In genomic region chr10:116464257-116464656, GRCh38 we compare ENCODE assay signal across 17 cellular contexts. TPM values are rescaled to one million over a fixed set of nuclear protein-coding genes. Genes with fewer than 3 reads are reported as not detected.
DNase-seq lines count a peak whose midpoint lies in the region; ATAC-seq and TF ChIP-seq lines count a peak whose summit lies in the region.
"Had no signal": no experiment of that assay in that cellular context is flagged by ENCODE, and none has a peak within 500 bp of the region (broad histone marks: within the 10 kb centered on the region; RNA-seq: fewer than 3 reads in every experiment).

No MANE protein-coding gene starts in this region.

- no peak overlapping the region for H3K23ac ChIP-seq in neuronal stem cell (ENCODE audit: low read depth, low read length, poor library complexity)

- intact Hi-C loops in body of pancreas (cut with DNase I) (no loop called here), upper lobe of right lung (cut with DNase I) (no loop called here)

- H3K9me3 ChIP-seq in body of pancreas (no peaks in the 10 kb centered on the region), neuronal stem cell (replicated peaks in 1 of 2; ENCODE audit: control insufficient read depth in 2 of 2, insufficient read depth in 1 of 2, low read depth in 1 of 2, low read length in 2 of 2) (no peaks in the 10 kb centered on the region), upper lobe of right lung (no peaks in the 10 kb centered on the region)

- peak; percentile 7 for DNase-seq in NCI-H510A treated with DMSO at 0.1 percent for 48 hours (lab: John Stamatoyannopoulos, UW)
- no peak for DNase-seq in NCI-H510A (lab: John Stamatoyannopoulos, UW)
- peak; percentile 64 to 90 (median 80) for DNase-seq in body of pancreas
- DNase-seq in neuronal stem cell (ENCODE audit: low spot score): no peak
- no peak for DNase-seq in upper lobe of right lung
- no peak for DNase-seq in brain microvascular endothelial cell
- no peak for DNase-seq in activated gamma-delta T cell treated with Interleukin-2 at 50 U/mL for 16 hours
- DNase-seq in CD1c-positive myeloid dendritic cell (ENCODE audit: extremely low spot score): no peak
- DNase-seq: 8988T; CD8-positive, alpha-beta T cell; COR-L47; DMS153; GM23248; H7; IMR-90 had no signal

- H2BK15ac ChIP-seq in neuronal stem cell (ENCODE audit: low read length): no peak overlapping the region

- no peak overlapping the region for H2BK120ac ChIP-seq in neuronal stem cell (ENCODE audit: low read depth, low read length)

- H2BK12ac ChIP-seq in neuronal stem cell (ENCODE audit: low read length): no peak overlapping the region

- no peak for TF ChIP-seq POLR2A in body of pancreas (IDR thresholded peaks at IDR 0.05)

- H3K36me3 ChIP-seq in body of pancreas (replicated peaks in 1 of 2; ENCODE audit: insufficient read depth in 1 of 2, low read depth in 2 of 2) (no peaks in the 10 kb centered on the region), neuronal stem cell (replicated peaks in 1 of 2; ENCODE audit: control insufficient read depth in 2 of 2, insufficient read depth in 2 of 2, low read length in 2 of 2) (no peaks in the 10 kb centered on the region), upper lobe of right lung (no peaks in the 10 kb centered on the region), brain microvascular endothelial cell (replicated peaks) (no peaks in the 10 kb centered on the region)

- no peak for TF ChIP-seq CTCF in body of pancreas (IDR thresholded peaks at IDR 0.05)
- TF ChIP-seq CTCF in upper lobe of right lung (IDR thresholded peaks at IDR 0.05): no peak
- no peak for TF ChIP-seq CTCF in brain microvascular endothelial cell (IDR thresholded peaks at IDR 0.05; ENCODE audit: low read depth, low read length, missing control alignments)

- H3K27ac ChIP-seq in body of pancreas (no peak overlapping the region), neuronal stem cell (replicated peaks; ENCODE audit: low read length) (no peak overlapping the region), upper lobe of right lung (no peak overlapping the region), brain microvascular endothelial cell (no peak overlapping the region)
- H3K27ac ChIP-seq: C4-2B, GM23248 had no signal

- no peak overlapping the region for H3K4ac ChIP-seq in neuronal stem cell (ENCODE audit: low read length)

- H3K27me3 ChIP-seq in body of pancreas (no peaks in the 10 kb centered on the region), neuronal stem cell (ENCODE audit: control insufficient read depth in 3 of 3, insufficient read depth in 3 of 3, low read depth in 1 of 3, low read length in 3 of 3) (no peaks in the 10 kb centered on the region), upper lobe of right lung (no peaks in the 10 kb centered on the region), brain microvascular endothelial cell (replicated peaks) (no peaks in the 10 kb centered on the region)

- ATAC-seq in body of pancreas (peak; percentile 84), upper lobe of right lung (peak; percentile 29)
- ATAC-seq: CD8-positive, alpha-beta T cell had no signal

- H2AFZ ChIP-seq in neuronal stem cell (ENCODE audit: low read length): no peak overlapping the region
- H2AFZ ChIP-seq: GM23248 had no signal

- no peak overlapping the region for H4K91ac ChIP-seq in neuronal stem cell (ENCODE audit: low read depth, low read length, poor library complexity)

- H2AK5ac ChIP-seq in neuronal stem cell (ENCODE audit: low read depth, low read length): no peak overlapping the region

- no peak overlapping the region for H3K4me2 ChIP-seq in neuronal stem cell (ENCODE audit: insufficient read depth, low read length, poor library complexity, severe bottlenecking)

- H3K14ac ChIP-seq in neuronal stem cell (ENCODE audit: low read length): no peak overlapping the region

- H3K79me1 ChIP-seq in neuronal stem cell (ENCODE audit: low read depth, low read length): no peaks in the 10 kb centered on the region

- H4K8ac ChIP-seq in neuronal stem cell (ENCODE audit: low read depth, low read length): no peak overlapping the region

- H3K4me3 ChIP-seq in body of pancreas (no peak overlapping the region), neuronal stem cell (ENCODE audit: low read length in 2 of 2) (no peak overlapping the region), upper lobe of right lung (no peak overlapping the region), brain microvascular endothelial cell (ENCODE audit: low read depth, low read length) (no peak overlapping the region)
- H3K4me3 ChIP-seq: GM23248 had no signal

- WGBS in body of pancreas, 2 donors: 0 to 17% methylated on average over 1 to 2 of the region's 2 CpGs
- no CpG with 5 or more reads among the region's 2 CpGs for WGBS in neuronal stem cell (ENCODE audit: extremely low coverage in 2 of 2, insufficient read length in 2 of 2, insufficient replicate concordance in 1 of 2), 2 donors

- in situ Hi-C loops in brain microvascular endothelial cell (cut with HindIII; ENCODE audit: low pct_ligation_motif_present, low sequenced_read_pairs): no loop called here

- H2BK5ac ChIP-seq in neuronal stem cell (ENCODE audit: low read length): no peak overlapping the region

- H3K18ac ChIP-seq in neuronal stem cell (ENCODE audit: low read length): peak overlapping the region; percentile 9

- no peak overlapping the region for H3K9ac ChIP-seq in neuronal stem cell (ENCODE audit: low read depth, low read length, poor library complexity)
- H3K9ac ChIP-seq: GM23248 had no signal

- peaks cover 19% of the 10 kb centered on the region for H3K4me1 ChIP-seq in body of pancreas
- no peaks in the 10 kb centered on the region for H3K4me1 ChIP-seq in neuronal stem cell (ENCODE audit: control insufficient read depth in 2 of 2, insufficient read depth in 1 of 2, low read depth in 1 of 2, low read length in 2 of 2)
- no peaks in the 10 kb centered on the region for H3K4me1 ChIP-seq in upper lobe of right lung

RNA-seq across cellular contexts. Expression of gene PNLIPRP3, which starts 36.6 kb away (rescaled TPM):
- total RNA-seq in body of pancreas (not detected), upper lobe of right lung (0.20 TPM)
- polyA plus RNA-seq in neuronal stem cell (2013, experiment 1 of 2): not detected
- polyA plus RNA-seq in neuronal stem cell (2013, experiment 2 of 2): not detected
- total RNA-seq: CD8-positive, alpha-beta T cell; GM23248; H7; HT-29; IMR-90 had no signal
- polyA plus RNA-seq: GM23248, IMR-90 had no signal

Comparison
In these comparisons a context has a peak if more than half of its experiments do, and no peak if none do; other contexts are left out.
1. DNase-seq: peak in NCI-H510A treated with DMSO at 0.1 percent for 48 hours (single experiment) and body of pancreas (4 of 4); none in NCI-H510A (single experiment), neuronal stem cell (single experiment), upper lobe of right lung (single experiment), brain microvascular endothelial cell (single experiment), activated gamma-delta T cell treated with Interleukin-2 at 50 U/mL for 16 hours (single experiment) and CD1c-positive myeloid dendritic cell (single experiment).